20 cellular contexts compared by ENCODE assay signal in the genomic region with DNA sequence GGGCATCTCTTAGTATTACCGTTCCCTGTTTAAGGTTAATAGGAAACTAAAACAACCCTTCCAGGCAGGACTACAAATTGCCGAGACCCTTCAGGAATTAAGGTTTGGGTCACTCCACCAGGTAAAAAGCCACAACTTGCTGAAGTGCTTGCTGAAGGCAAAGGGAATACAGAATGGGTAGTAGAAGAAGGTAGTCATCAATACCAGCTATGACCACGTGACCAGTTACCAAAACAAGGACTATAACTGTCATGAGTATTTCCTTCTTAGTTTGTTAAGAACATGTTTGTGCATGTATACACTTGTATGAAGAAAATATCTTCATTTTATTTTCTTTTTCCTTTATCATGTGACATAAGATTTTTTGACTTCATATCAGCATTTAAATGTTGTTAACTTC.
DNase-seq lines count a peak whose midpoint lies in the region; ATAC-seq, FAIRE-seq and TF ChIP-seq lines count a peak whose summit lies in the region.
"Had no signal": no experiment of that assay in that cellular context is flagged by ENCODE, and none has a peak within 500 bp of the region (broad histone marks: within the 10 kb centered on the region; RNA-seq: fewer than 3 reads in every experiment).

No MANE protein-coding gene starts in this region.

- DNase-seq in A549 (ENCODE audit: low read depth in 1 of 2, low spot score in 1 of 2) = no peak
- no peak for DNase-seq in K562 (ENCODE audit: extremely low read depth in 1 of 4, low spot score in 3 of 4)
- DNase-seq in renal cortical epithelial cell (ENCODE audit: low read depth) = peak; percentile 30
- no peak for DNase-seq in DMS 273 (lab: John Stamatoyannopoulos, UW; ENCODE audit: unreplicated experiment)
- no peak for DNase-seq in NCI-H748 treated with DMSO at 0.1 percent for 48 hours (lab: John Stamatoyannopoulos, UW)
- DNase-seq: 8988T; AML-193; CD4-positive, alpha-beta T cell; CD8-positive, alpha-beta T cell; COR-L47; DMS79 treated with DMSO at 0.1 percent for 48 hours; GF-D8 had no signal

- H3K9ac ChIP-seq in K562 (ENCODE audit: insufficient read depth in 1 of 2, low read depth in 2 of 2, low read length in 2 of 2) = no peak overlapping the region
- H3K9ac ChIP-seq: BLaER1 treated with 17β-estradiol and CSF1 and Interleukin-3, amounts not matched to agents 10 nM and 100 nM had no signal

- H3K27me3 ChIP-seq in K562 (ENCODE audit: control insufficient read depth in 2 of 2, insufficient read depth in 2 of 2, low read length in 2 of 2) = no peaks in the 10 kb centered on the region
- H3K27me3 ChIP-seq: BLaER1 treated with 17β-estradiol and CSF1 and Interleukin-3, amounts not matched to agents 10 nM and 100 nM had no signal

- H3K4me1 ChIP-seq in A549 = no peaks in the 10 kb centered on the region
- H3K4me1 ChIP-seq in K562 (replicated peaks in 1 of 2; ENCODE audit: control insufficient read depth in 2 of 2, insufficient read depth in 2 of 2, low read length in 2 of 2) = no peaks in the 10 kb centered on the region

- POLR2A ChIA-PET in A549 (lab: Yijun Ruan, JAX) = no interaction called here
- POLR2A ChIA-PET in K562 (lab: Yijun Ruan, JAX) = no interaction called here

- CTCF ChIA-PET in A549 (lab: Yijun Ruan, JAX) (no interaction called here), K562 (lab: Yijun Ruan, JAX; ENCODE audit: low intra/inter-chr PET ratio) (no interaction called here)

- H3K4me3 ChIP-seq in A549 (no peak overlapping the region), K562 (no peak overlapping the region)
- H3K4me3 ChIP-seq: BLaER1 treated with 17β-estradiol and CSF1 and Interleukin-3, amounts not matched to agents 10 nM and 100 nM had no signal

- H3K4me2 ChIP-seq in A549 = no peak overlapping the region
- no peak overlapping the region for H3K4me2 ChIP-seq in K562 (ENCODE audit: insufficient read depth, low read length)
- H3K4me2 ChIP-seq: BLaER1 treated with 17β-estradiol and CSF1 and Interleukin-3, amounts not matched to agents 10 nM and 100 nM had no signal

- 22% methylated on average over 3 of the region's 3 CpGs for WGBS in A549 (ENCODE audit: missing lambda C conversion rate)
- WGBS in K562 (ENCODE audit: insufficient coverage, low coverage, missing lambda C conversion rate) = 3% methylated on average over 3 of the region's 3 CpGs

- no peaks in the 10 kb centered on the region for H3K79me2 ChIP-seq in K562 (ENCODE audit: control insufficient read depth, insufficient read depth, low read length)

- FAIRE-seq in A549 (lab: Jason Lieb, UNC) = peak; percentile 7
- no peak for FAIRE-seq in K562 (lab: Jason Lieb, UNC)
- FAIRE-seq in islet of Langerhans (lab: Jason Lieb, UNC) = peak; percentile 30
- FAIRE-seq: A204.1, G401.6, GM12891, GM19239 had no signal

- in situ Hi-C loops in K562 (cut with MboI) = no loop called here

- no peak for TF ChIP-seq CTCF in A549 (IDR thresholded peaks at IDR 0.05)
- TF ChIP-seq CTCF in K562 (IDR thresholded peaks at IDR 0.05 in 2 of 3, conservative IDR thresholded peaks at IDR 0.05 in 1 of 3; ENCODE audit: insufficient read depth in 2 of 3, low read depth in 1 of 3, low read length in 3 of 3) = no peak

- no TSS peak for BruUV-seq in K562 (replicated peaks; lab: Mats Ljungman, UMichigan)

- ATAC-seq in A549 = no peak
- no peak for ATAC-seq in K562
- ATAC-seq in HG03520 (IDR thresholded peaks at IDR 0.05; ENCODE audit: unreplicated experiment) = no peak
- ATAC-seq: CD8-positive, alpha-beta T cell had no signal

- H3K36me3 ChIP-seq in K562 (ENCODE audit: control insufficient read depth, insufficient read depth, low read length) = no peaks in the 10 kb centered on the region
- H3K36me3 ChIP-seq: BLaER1 treated with 17β-estradiol and CSF1 and Interleukin-3, amounts not matched to agents 10 nM and 100 nM had no signal

- no peaks in the 10 kb centered on the region for H3K9me3 ChIP-seq in A549
- no peaks in the 10 kb centered on the region for H3K9me3 ChIP-seq in K562 (replicated peaks; ENCODE audit: control insufficient read depth, insufficient read depth, low read depth, low read length)
- H3K9me3 ChIP-seq: BLaER1 treated with 17β-estradiol and CSF1 and Interleukin-3, amounts not matched to agents 10 nM and 100 nM had no signal

- no peak overlapping the region for H3K27ac ChIP-seq in A549
- no peak overlapping the region for H3K27ac ChIP-seq in K562 (ENCODE audit: extremely low read depth, low read depth, low read length)
- H3K27ac ChIP-seq: BLaER1 treated with 17β-estradiol and CSF1 and Interleukin-3, amounts not matched to agents 10 nM and 100 nM; C4-2B had no signal

- no peaks in the 10 kb centered on the region for H3K9me1 ChIP-seq in K562 (ENCODE audit: control insufficient read depth, insufficient read depth, low read length)

- no peak overlapping the region for H2AFZ ChIP-seq in K562 (ENCODE audit: low read depth, low read length)

- intact Hi-C loops in K562 (cut with micrococcal nuclease) = no loop called here

- TF ChIP-seq POLR2A in A549 (IDR thresholded peaks at IDR 0.05; ENCODE audit: low read length) (no peak), K562 (conservative IDR thresholded peaks at IDR 0.05) (no peak)

- TF ChIP-seq RAD21 in A549 (conservative IDR thresholded peaks at IDR 0.05 in 1 of 2, IDR thresholded peaks at IDR 0.05 in 1 of 2) (no peak), K562 (CRISPR knock-in tag; conservative IDR thresholded peaks at IDR 0.05 in 1 of 2, IDR thresholded peaks at IDR 0.05 in 1 of 2) (no peak)

- H4K20me1 ChIP-seq in K562 (replicated peaks; ENCODE audit: control insufficient read depth, insufficient read depth, low read length) = no peaks in the 10 kb centered on the region
- H4K20me1 ChIP-seq: BLaER1 treated with 17β-estradiol and CSF1 and Interleukin-3, amounts not matched to agents 10 nM and 100 nM had no signal

- TF ChIP-seq EP300 in A549 (IDR thresholded peaks at IDR 0.05) (no peak), K562 (IDR thresholded peaks at IDR 0.05; ENCODE audit: low read length) (no peak)

TF ChIP-seq in A549, 52 proteins besides CTCF, POLR2A, EP300 and RAD21:
- TF ChIP-seq USF2 (IDR thresholded peaks at IDR 0.05) = 0 out of 2 replicates have a peak, but pooled peaks have one; percentile 13
- no peak for TF ChIP-seq NFE2L2 (conservative IDR thresholded peaks at IDR 0.05; ENCODE audit: low read length)
- no peak for TF ChIP-seq ZC3H11A (IDR thresholded peaks at IDR 0.05)

TF ChIP-seq in K562, 482 proteins besides CTCF, POLR2A, EP300 and RAD21:
- TF ChIP-seq HDAC2 (IDR thresholded peaks at IDR 0.05) (no peak), DLX4 (CRISPR knock-in tag; IDR thresholded peaks at IDR 0.05) (no peak), ZZZ3 (IDR thresholded peaks at IDR 0.05) (no peak), TFE3 (CRISPR knock-in tag; IDR thresholded peaks at IDR 0.05) (peak; percentile 27; the same call in 1 of the 2 replicates)

Comparison
In these comparisons a context has a peak if more than half of its experiments do, and no peak if none do; other contexts are left out.
1. Of the 35 proteins assayed by ChIP-seq in both K562 and A549: peak only in K562: none; only in A549: USF2; in both: none; in neither: 34.